26 cellular contexts compared by ENCODE assay signal in the genomic region with DNA sequence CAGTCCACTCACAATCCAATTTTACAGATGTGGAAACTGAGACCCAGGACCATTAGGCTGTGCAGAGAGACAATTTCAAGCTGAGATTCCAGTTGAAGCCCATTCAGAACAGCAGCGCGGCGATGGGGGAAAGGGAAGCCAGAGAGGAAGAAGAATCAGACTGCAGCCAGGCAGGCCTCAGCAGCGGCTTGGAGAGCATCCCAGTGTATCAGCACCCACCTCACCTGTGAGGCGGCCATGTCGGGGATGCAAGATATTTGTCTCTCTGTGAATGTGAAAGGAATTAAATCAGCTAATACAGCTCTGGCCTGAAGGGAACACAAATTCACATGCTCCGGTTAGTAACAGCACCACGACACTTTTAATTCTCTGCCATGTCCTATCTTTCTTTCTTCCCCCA.
"Had no signal": no experiment of that assay in that cellular context is flagged by ENCODE, and none has a peak within 500 bp of the region (broad histone marks: within the 10 kb centered on the region; RNA-seq: fewer than 3 reads in every experiment).

No MANE protein-coding gene starts in this region.

- H3K4me3 Mint-ChIP-seq: naive B cell; nephron; stimulated activated memory B cell treated with anti-CD40 and anti-IgM and Interleukin-4, amounts not matched to agents 10 μg/mL and 1 μg/mL and 100 μg/mL, for 72 hours; type B pancreatic cell had no signal

- H3K36me3 Mint-ChIP-seq: naive B cell; stimulated activated memory B cell treated with anti-CD40 and anti-IgM and Interleukin-4, amounts not matched to agents 10 μg/mL and 1 μg/mL and 100 μg/mL, for 72 hours; type B pancreatic cell had no signal

- DNase-seq: dorsolateral prefrontal cortex; effector CD4-positive, alpha-beta T cell; foreskin keratinocyte; heart left ventricle; hippocampal formation; left ventricle myocardium superior; lower lobe of right lung; mucosa of descending colon; naive B cell; nucleus accumbens; psoas muscle; right cardiac atrium; sigmoid colon; stimulated activated CD4-positive, alpha-beta T cell treated with anti-CD3 and anti-CD28 coated beads, Interleukin-2, amount 100 ng/mL, for 24 hours; stimulated activated CD4-positive, alpha-beta T cell treated with anti-CD3 and anti-CD28 coated beads, Interleukin-4, amount 100 ng/mL, for 24 hours; stimulated activated naive CD8-positive, alpha-beta T cell treated with anti-CD3 and anti-CD28 coated beads, Interleukin-15, Interleukin-2, amounts not matched to agents 100 U/mL and 50 U/mL, for 24 hours; substantia nigra; testis; tibial artery had no signal

- H3K27me3 ChIP-seq: esophagus muscularis mucosa, foreskin keratinocyte, gastroesophageal sphincter, heart left ventricle, sigmoid colon, testis, tibial artery had no signal

- H3K4me1 Mint-ChIP-seq: naive B cell; stimulated activated memory B cell treated with anti-CD40 and anti-IgM and Interleukin-4, amounts not matched to agents 10 μg/mL and 1 μg/mL and 100 μg/mL, for 72 hours had no signal

- FAIRE-seq: colon, keratinocyte had no signal

- H3K9me3 Mint-ChIP-seq: nephron; stimulated activated memory B cell treated with anti-CD40 and anti-IgM and Interleukin-4, amounts not matched to agents 10 μg/mL and 1 μg/mL and 100 μg/mL, for 72 hours; type B pancreatic cell had no signal

- ATAC-seq: foreskin keratinocyte; gastroesophageal sphincter; heart left ventricle; left ventricle myocardium superior; lower lobe of right lung; mucosa of descending colon; psoas muscle; right cardiac atrium; stimulated activated naive CD8-positive, alpha-beta T cell treated with anti-CD3 and anti-CD28 coated beads, Interleukin-15, Interleukin-2, amounts not matched to agents 100 U/mL and 50 U/mL, for 24 hours had no signal

- H3K4me3 ChIP-seq: dorsolateral prefrontal cortex, esophagus muscularis mucosa, gastroesophageal sphincter, heart left ventricle, lower lobe of right lung, mucosa of descending colon, psoas muscle, sigmoid colon, testis, tibial artery had no signal

- H3K36me3 ChIP-seq: esophagus muscularis mucosa, gastroesophageal sphincter, heart left ventricle, lower lobe of right lung, sigmoid colon, tibial artery had no signal

- H3K27me3 Mint-ChIP-seq: naive B cell; stimulated activated memory B cell treated with anti-CD40 and anti-IgM and Interleukin-4, amounts not matched to agents 10 μg/mL and 1 μg/mL and 100 μg/mL, for 72 hours had no signal

- H3K9me3 ChIP-seq: esophagus muscularis mucosa, gastroesophageal sphincter, heart left ventricle, lower lobe of right lung, psoas muscle, sigmoid colon, testis, tibial artery had no signal

- H3K27ac Mint-ChIP-seq: naive B cell; nephron; stimulated activated memory B cell treated with anti-CD40 and anti-IgM and Interleukin-4, amounts not matched to agents 10 μg/mL and 1 μg/mL and 100 μg/mL, for 72 hours; type B pancreatic cell had no signal

- H3K4me1 ChIP-seq: esophagus muscularis mucosa, foreskin keratinocyte, gastroesophageal sphincter, lower lobe of right lung, psoas muscle, sigmoid colon, testis, tibial artery had no signal

- H3K27ac ChIP-seq: dorsolateral prefrontal cortex, esophagus muscularis mucosa, foreskin keratinocyte, gastroesophageal sphincter, heart left ventricle, lower lobe of right lung, psoas muscle, sigmoid colon, testis, tibial artery had no signal
